ENCODE assay signal across 24 cellular contexts in the genomic region with DNA sequence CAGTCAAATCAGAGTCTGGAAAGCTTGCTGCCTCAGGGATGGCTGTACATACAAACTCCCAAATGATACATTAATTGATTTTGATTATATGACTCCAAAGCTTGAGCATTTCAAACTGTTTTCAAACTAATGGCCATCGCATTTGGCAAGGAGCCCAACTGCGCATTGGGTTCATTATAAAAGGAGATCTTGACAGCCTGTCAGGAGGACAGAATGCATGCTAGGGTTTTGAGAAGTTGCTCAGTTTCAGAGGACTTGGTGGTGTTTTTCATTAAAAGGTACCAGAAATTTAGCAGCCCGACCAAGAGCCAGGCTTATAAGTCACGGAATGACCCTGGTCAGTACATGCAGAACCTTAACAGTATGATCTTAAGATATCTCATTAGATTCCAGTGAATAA.
"Had no signal": no experiment of that assay in that cellular context is flagged by ENCODE, and none has a peak within 500 bp of the region (broad histone marks: within the 10 kb centered on the region; RNA-seq: fewer than 3 reads in every experiment).

No MANE protein-coding gene starts in this region.

- H3K4me3 Mint-ChIP-seq: IgD-negative memory B cell had no signal

- H3K27ac Mint-ChIP-seq: IgD-negative memory B cell had no signal

- H3K4me2 ChIP-seq: KMS-11 had no signal

- ATAC-seq: K562 had no signal

- H3K4me3 ChIP-seq: K562, SJSA1, SK-N-MC had no signal

- DNase-seq: Kasumi-1, MM.1S, NCI-H1105, NCI-H1436 treated with DMSO at 0.1 percent for 48 hours, NCI-H1694, NCI-H1930, NCI-H2081, NCI-H2107, NCI-H2171 treated with DMSO at 0.1 percent for 48 hours, NCI-H345, NCI-H446 treated with DMSO at 0.1 percent for 48 hours, NCI-H510A treated with DMSO at 0.1 percent for 48 hours, NCI-H526, NCI-H774, Right ventricle myocardium superior, RPMI8226, SIG-M5, T-helper 1 cell had no signal

- H3K9me3 ChIP-seq: SJSA1 had no signal

- H3K27ac ChIP-seq: HL-60, KMS-11, SJSA1, SK-N-MC had no signal

- H3K36me3 Mint-ChIP-seq: IgD-negative memory B cell had no signal

- H3K27me3 ChIP-seq: SJSA1 had no signal

- H3K27me3 Mint-ChIP-seq: IgD-negative memory B cell had no signal

- H3K36me3 ChIP-seq: SJSA1 had no signal
